ENCODE assay signal across 14 cellular contexts in the genomic region with DNA sequence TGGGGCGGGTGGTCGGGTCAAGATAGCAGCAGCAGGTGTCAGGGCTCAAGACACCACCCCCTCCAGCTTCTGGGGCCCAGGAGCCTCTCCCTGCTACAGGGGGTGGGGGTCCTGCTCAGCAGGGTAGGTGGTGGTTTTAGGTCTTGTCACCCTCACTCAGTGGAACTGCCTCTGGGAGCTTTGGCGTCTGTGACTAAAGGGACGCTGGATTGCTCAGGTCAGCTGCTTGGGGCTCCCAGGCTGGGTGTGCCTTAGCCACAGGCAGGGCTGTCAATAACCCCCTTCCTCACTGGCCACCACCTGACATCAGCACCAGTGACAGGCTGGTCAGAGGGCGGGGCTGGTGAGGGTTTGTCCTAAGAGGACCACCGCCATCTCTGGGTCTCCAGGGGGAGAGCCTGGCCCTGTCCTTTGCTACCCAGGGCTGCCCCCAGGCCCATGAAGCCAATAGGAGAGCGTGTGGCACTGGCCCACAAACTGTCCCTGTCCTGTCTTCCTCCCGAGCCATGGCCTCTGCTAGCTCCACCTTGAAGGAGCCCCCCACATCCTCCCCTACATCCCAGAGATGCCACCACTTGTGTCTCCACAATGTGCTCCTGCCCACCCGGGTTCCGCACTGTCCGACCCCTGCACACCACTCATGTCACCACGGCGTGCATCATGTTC.
"Had no signal": no experiment of that assay in that cellular context is flagged by ENCODE, and none has a peak within 500 bp of the region (broad histone marks: within the 10 kb centered on the region; RNA-seq: fewer than 3 reads in every experiment).

No MANE protein-coding gene starts in this region.

- H3K27ac Mint-ChIP-seq: activated naive CD4-positive, alpha-beta T cell treated with anti-CD3 and anti-CD28 coated beads, Interleukin-2, amount 50 U/mL, for 24 hours; dendritic cell treated with granulocyte-macrophage colony-stimulating factor and Interleukin-4, amounts not matched to agents 40 ng/mL and 50 ng/mL, for 4 days had no signal

- H3K27me3 ChIP-seq: brain microvascular endothelial cell, pancreas, SJCRH30, transverse colon had no signal

- H3K9me3 Mint-ChIP-seq: activated naive CD4-positive, alpha-beta T cell treated with anti-CD3 and anti-CD28 coated beads, Interleukin-2, amount 50 U/mL, for 24 hours; dendritic cell treated with granulocyte-macrophage colony-stimulating factor and Interleukin-4, amounts not matched to agents 40 ng/mL and 50 ng/mL, for 4 days; nephron progenitor cell had no signal

- H3K36me3 Mint-ChIP-seq: activated naive CD4-positive, alpha-beta T cell treated with anti-CD3 and anti-CD28 coated beads, Interleukin-2, amount 50 U/mL, for 24 hours had no signal

- H3K27me3 Mint-ChIP-seq: activated naive CD4-positive, alpha-beta T cell treated with anti-CD3 and anti-CD28 coated beads, Interleukin-2, amount 50 U/mL, for 24 hours; dendritic cell treated with granulocyte-macrophage colony-stimulating factor and Interleukin-4, amounts not matched to agents 40 ng/mL and 50 ng/mL, for 4 days had no signal

- H3K4me1 ChIP-seq: pancreas, SJCRH30 had no signal

- ATAC-seq: esophagus mucosa, left lobe of liver, pancreas had no signal

- H3K4me3 Mint-ChIP-seq: activated naive CD4-positive, alpha-beta T cell treated with anti-CD3 and anti-CD28 coated beads, Interleukin-2, amount 50 U/mL, for 24 hours; dendritic cell treated with granulocyte-macrophage colony-stimulating factor and Interleukin-4, amounts not matched to agents 40 ng/mL and 50 ng/mL, for 4 days; nephron progenitor cell had no signal

- H3K9me3 ChIP-seq: pancreas, SJCRH30, transverse colon had no signal

- H3K4me3 ChIP-seq: pancreas, SJCRH30, transverse colon had no signal

- DNase-seq: activated CD8-positive, alpha-beta memory T cell treated with anti-CD3 and anti-CD28 coated beads for 24 hours; brain microvascular endothelial cell; cerebellar nuclear complex; mammary epithelial cell; nephron progenitor cell; small intestine; T1000; transverse colon had no signal

- H3K27ac ChIP-seq: brain microvascular endothelial cell, pancreas, SJCRH30, transverse colon had no signal
